Comparison of ENCODE assay signal across 1 cellular context in genomic region chr1:26160527-26161407, GRCh38.
TF ChIP-seq lines count a peak whose summit lies in the region.

No MANE protein-coding gene starts in this region.

TF ChIP-seq in endothelial cell of umbilical vein, 7 proteins besides CTCF, POLR2A, EP300 and RAD21:
- TF ChIP-seq MYC (IDR thresholded peaks at IDR 0.05; ENCODE audit: low read depth, low read length) (no peak), MAX (IDR thresholded peaks at IDR 0.05; ENCODE audit: insufficient read depth, insufficient read length) (no peak), FOS (IDR thresholded peaks at IDR 0.05; ENCODE audit: borderline replicate concordance, insufficient read depth, low read length) (no peak)
